Comparison of ENCODE assay signal across 10 cellular contexts in the genomic region with DNA sequence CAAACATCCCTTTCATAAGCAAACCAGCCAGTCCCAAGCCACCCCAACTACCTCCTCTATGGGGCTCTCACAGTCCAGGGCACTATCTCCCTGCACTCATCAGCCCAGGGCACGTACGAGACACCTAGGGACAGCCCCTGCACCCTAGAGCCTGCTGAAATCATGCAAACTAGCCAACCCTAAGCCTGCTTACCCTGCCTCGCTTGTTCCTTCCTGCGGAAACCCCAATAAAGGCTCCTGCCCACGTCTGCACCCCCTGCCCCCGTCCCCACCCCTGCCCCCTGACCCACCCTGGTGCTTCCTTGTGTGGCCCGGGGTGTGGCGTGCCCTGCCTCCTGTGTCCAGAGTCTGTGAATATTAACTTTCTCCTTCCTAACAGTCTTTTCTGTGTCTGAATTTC.
DNase-seq lines count a peak whose midpoint lies in the region; ATAC-seq, FAIRE-seq and TF ChIP-seq lines count a peak whose summit lies in the region.
"Had no signal": no experiment of that assay in that cellular context is flagged by ENCODE, and none has a peak within 500 bp of the region (broad histone marks: within the 10 kb centered on the region; RNA-seq: fewer than 3 reads in every experiment).

No MANE protein-coding gene starts in this region.

- TF ChIP-seq EP300 in tibial nerve (IDR thresholded peaks at IDR 0.05) = no peak

- peak overlapping the region; percentile 62 for H3K4me3 Mint-ChIP-seq in natural killer cell treated with Interleukin-12 subunit alpha and Interleukin-12 subunit beta and Interleukin-15 and Interleukin-18, amount 100 ng/mL, for 72 hours

- WGBS in tibial nerve, 2 donors = 75 to 83% methylated on average over 8 of the region's 8 CpGs

- H3K9me3 Mint-ChIP-seq in natural killer cell treated with Interleukin-12 subunit alpha and Interleukin-12 subunit beta and Interleukin-15 and Interleukin-18, amount 100 ng/mL, for 72 hours = no peaks in the 10 kb centered on the region

- TF ChIP-seq CTCF in tibial nerve (IDR thresholded peaks at IDR 0.05) (no peak), D721Med (IDR thresholded peaks at IDR 0.05; ENCODE audit: insufficient read depth, missing control alignments) (no peak)

- peak overlapping the region; percentile 77 to 91 for H3K27ac Mint-ChIP-seq in natural killer cell treated with Interleukin-12 subunit alpha and Interleukin-12 subunit beta and Interleukin-15 and Interleukin-18, amount 100 ng/mL, for 72 hours

- no peaks in the 10 kb centered on the region for H3K36me3 ChIP-seq in tibial nerve
- H3K36me3 ChIP-seq: lower lobe of right lung had no signal

- no peaks in the 10 kb centered on the region for H3K27me3 ChIP-seq in tibial nerve

- H3K36me3 Mint-ChIP-seq in natural killer cell treated with Interleukin-12 subunit alpha and Interleukin-12 subunit beta and Interleukin-15 and Interleukin-18, amount 100 ng/mL, for 72 hours = no peaks in the 10 kb centered on the region

- peaks cover 0 to 11% of the 10 kb centered on the region in 2 donors for H3K27me3 Mint-ChIP-seq in natural killer cell treated with Interleukin-12 subunit alpha and Interleukin-12 subunit beta and Interleukin-15 and Interleukin-18, amount 100 ng/mL, for 72 hours

- no peak overlapping the region for H3K27ac ChIP-seq in tibial nerve
- H3K27ac ChIP-seq: lower lobe of right lung had no signal

- no peaks in the 10 kb centered on the region for H3K4me1 ChIP-seq in tibial nerve
- H3K4me1 ChIP-seq: lower lobe of right lung had no signal

- peak; percentile 80 for ATAC-seq in GM18858 (IDR thresholded peaks at IDR 0.05; ENCODE audit: unreplicated experiment)
- peak; percentile 43 for ATAC-seq in HG02623 (IDR thresholded peaks at IDR 0.05; ENCODE audit: unreplicated experiment)
- peak in 1 of 2 donors; percentile 42 for ATAC-seq in natural killer cell treated with Interleukin-12 subunit alpha and Interleukin-12 subunit beta and Interleukin-15 and Interleukin-18, amount 100 ng/mL, for 72 hours
- ATAC-seq: PC-3 had no signal

- FAIRE-seq in D721Med (lab: Jason Lieb, UNC) = no peak

- peaks cover 51 to 55% of the 10 kb centered on the region in 2 donors for H3K4me1 Mint-ChIP-seq in natural killer cell treated with Interleukin-12 subunit alpha and Interleukin-12 subunit beta and Interleukin-15 and Interleukin-18, amount 100 ng/mL, for 72 hours (ENCODE audit: low read depth in 2 of 2)

- no peak for TF ChIP-seq POLR2A in tibial nerve (IDR thresholded peaks at IDR 0.05)

- no peak overlapping the region for H3K4me3 ChIP-seq in tibial nerve
- H3K4me3 ChIP-seq: lower lobe of right lung had no signal

- peaks cover 0 to 6% (median 0%) of the 10 kb centered on the region in 4 donors for H3K9me3 ChIP-seq in tibial nerve
- H3K9me3 ChIP-seq: lower lobe of right lung had no signal

- peak; percentile 52 for DNase-seq in activated CD4-positive, CD25-positive, alpha-beta regulatory T cell treated with anti-CD3 and anti-CD28 coated beads, Interleukin-2, amount 50 U/mL, for 72 hours
- DNase-seq in natural killer cell treated with Interleukin-12 subunit alpha and Interleukin-12 subunit beta and Interleukin-15 and Interleukin-18, amount 100 ng/mL, for 72 hours (ENCODE audit: low spot score) = no peak
- no peak for DNase-seq in AG08396 (ENCODE audit: low spot score)
- DNase-seq in NCI-H2081 (lab: John Stamatoyannopoulos, UW) = no peak
- no peak for DNase-seq in tibial nerve (ENCODE audit: low spot score in 2 of 2)
- DNase-seq in D721Med (ENCODE audit: insufficient read length, low spot score) = no peak
- DNase-seq: lower lobe of right lung, PC-3 had no signal
